Comparison of ENCODE assay signal across 25 cellular contexts in the genomic region with DNA sequence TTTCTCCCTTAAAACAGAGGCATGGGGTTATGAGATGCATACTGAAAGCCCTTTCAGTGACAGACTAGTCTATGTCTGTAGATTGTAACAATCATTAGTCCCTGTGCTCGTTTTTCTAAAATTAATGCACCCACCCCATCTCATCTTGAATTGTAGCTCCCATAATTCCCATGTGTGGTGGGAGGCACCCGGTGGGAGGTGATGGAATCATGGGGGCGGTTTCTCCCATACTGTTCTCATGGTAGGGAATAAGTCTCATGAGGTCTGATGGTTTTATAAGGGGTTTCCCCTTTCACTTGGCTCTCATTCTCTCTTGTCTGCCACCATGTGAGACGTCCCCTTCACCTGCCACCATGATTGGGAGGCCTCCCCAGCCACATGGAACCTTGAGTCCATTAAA.
A peak's percentile ranks its signal among the peaks of the same experiment; 100 is the strongest.
DNase-seq lines count a peak whose midpoint lies in the region; ATAC-seq, FAIRE-seq and TF ChIP-seq lines count a peak whose summit lies in the region.
"Had no signal": no experiment of that assay in that cellular context is flagged by ENCODE, and none has a peak within 500 bp of the region (broad histone marks: within the 10 kb centered on the region; RNA-seq: fewer than 3 reads in every experiment).

No MANE protein-coding gene starts in this region.

- TF ChIP-seq CTCF in A549 (IDR thresholded peaks at IDR 0.05) = no peak
- no peak for TF ChIP-seq CTCF in IMR-90 (conservative IDR thresholded peaks at IDR 0.05; ENCODE audit: low read depth, low read length)
- no peak for TF ChIP-seq CTCF in fibroblast of lung (conservative IDR thresholded peaks at IDR 0.05 in 1 of 2, IDR thresholded peaks at IDR 0.05 in 1 of 2; ENCODE audit: low read depth in 1 of 2, low read length in 2 of 2)
- no peak for TF ChIP-seq CTCF in osteoblast (IDR thresholded peaks at IDR 0.05; ENCODE audit: extremely low read depth, low read depth, low read length)
- no peak for TF ChIP-seq CTCF in dorsolateral prefrontal cortex (IDR thresholded peaks at IDR 0.05 in 54 of 56, conservative IDR thresholded peaks at IDR 0.05 in 2 of 56; ENCODE audit: low read depth in 1 of 56, partially characterized antibody in 56 of 56)

- dilution Hi-C loops in IMR-90 (cut with HindIII; ENCODE audit: low sequenced_read_pairs, unreplicated experiment) = no loop called here

- H3K56ac ChIP-seq in IMR-90 (ENCODE audit: extremely low read depth, insufficient read depth, low read length) (no peak overlapping the region), mesendoderm (ENCODE audit: low read length) (no peak overlapping the region)

- H4K91ac ChIP-seq in IMR-90 (ENCODE audit: insufficient read depth, low read depth, low read length) = peak overlapping the region; percentile 43

- no peak for TF ChIP-seq EP300 in A549 (IDR thresholded peaks at IDR 0.05)

- intact Hi-C loops in IMR-90 (cut with micrococcal nuclease) (no loop called here), dorsolateral prefrontal cortex (cut with DNase I) (no loop called here)

- H2BK15ac ChIP-seq in IMR-90 (ENCODE audit: low read depth, low read length) (peak overlapping the region; percentile 26; the same call in 1 of the 3 replicates), mesendoderm (replicated peaks; ENCODE audit: low read depth) (no peak overlapping the region)

- peak overlapping the region; percentile 63; the same call in 1 of the 2 replicates for H2BK20ac ChIP-seq in IMR-90 (ENCODE audit: low read depth, low read length)

- H3K27ac ChIP-seq in A549 (peak overlapping the region; percentile 53 to 70; a peak in 4 of 6 replicates), IMR-90 (ENCODE audit: insufficient read depth, low read length) (peak overlapping the region; percentile 61), fibroblast of lung (ENCODE audit: insufficient read depth, low read length) (peak overlapping the region; percentile 63), osteoblast (ENCODE audit: low read depth, low read length) (peak overlapping the region; percentile 93), mesendoderm (ENCODE audit: low read depth, low read length) (no peak overlapping the region), dorsolateral prefrontal cortex (no peak overlapping the region)
- H3K27ac ChIP-seq: BLaER1, PC-9, SJSA1 had no signal

- DNase-seq in A549 (ENCODE audit: low read depth in 1 of 2, low spot score in 1 of 2) = no peak
- no peak for DNase-seq in IMR-90
- DNase-seq in fibroblast of lung (ENCODE audit: low read depth in 2 of 2) = no peak
- no peak for DNase-seq in osteoblast (ENCODE audit: insufficient read length, low spot score, missing footprints)
- no peak for DNase-seq in mesendoderm
- no peak for DNase-seq in dorsolateral prefrontal cortex
- DNase-seq: 8988T; CD4-positive, alpha-beta T cell; COR-L47; DMS53; H9; KBM-7; NCI-H1105 treated with DMSO at 0.1 percent for 48 hours; NCI-H2029; NCI-H524 treated with DMSO at 0.1 percent for 48 hours; NCI-H774; Right ventricle myocardium superior had no signal

- TF ChIP-seq RAD21 in A549 (conservative IDR thresholded peaks at IDR 0.05 in 1 of 2, IDR thresholded peaks at IDR 0.05 in 1 of 2) (no peak), IMR-90 (IDR thresholded peaks at IDR 0.05; ENCODE audit: low read length) (no peak)

- TF ChIP-seq POLR2A in A549 (IDR thresholded peaks at IDR 0.05; ENCODE audit: low read length) (no peak), IMR-90 (IDR thresholded peaks at IDR 0.05; ENCODE audit: low read depth, low read length) (no peak)

- peak overlapping the region in 1 of 2 experiments; percentile 54; a peak in 2 of 4 replicates for H4K8ac ChIP-seq in IMR-90 (ENCODE audit: low read depth in 2 of 2, low read length in 2 of 2)
- H4K8ac ChIP-seq in mesendoderm (ENCODE audit: low read depth, low read length) = no peak overlapping the region

- ATAC-seq in A549 (no peak), IMR-90 (ENCODE audit: low read depth) (no peak), GM19467 (IDR thresholded peaks at IDR 0.05; ENCODE audit: unreplicated experiment) (no peak), GM18520 (IDR thresholded peaks at IDR 0.05; ENCODE audit: unreplicated experiment) (no peak)
- ATAC-seq: GM23338 had no signal

- H4K5ac ChIP-seq in IMR-90 (ENCODE audit: low read depth, low read length) (peak overlapping the region; percentile 64; the same call in 1 of the 2 replicates), mesendoderm (ENCODE audit: low read length) (no peak overlapping the region)

- H2BK5ac ChIP-seq in IMR-90 (ENCODE audit: low read depth, low read length, poor library complexity, severe bottlenecking) (peak overlapping the region; percentile 48), mesendoderm (ENCODE audit: low read length) (no peak overlapping the region)

- H3K9ac ChIP-seq in IMR-90 (ENCODE audit: low read depth, low read length) = no peak overlapping the region
- no peak overlapping the region for H3K9ac ChIP-seq in fibroblast of lung (ENCODE audit: insufficient read depth, low read length)
- no peak overlapping the region for H3K9ac ChIP-seq in mesendoderm (ENCODE audit: low read length)
- H3K9ac ChIP-seq: BLaER1 had no signal

- no peak overlapping the region; the same call in 1 of the 2 replicates for H3K14ac ChIP-seq in IMR-90 (replicated peaks; ENCODE audit: low read depth, low read length)

- CTCF ChIA-PET in A549 (lab: Yijun Ruan, JAX) = interaction anchor here (1.3 to 1.6 kb wide), 2 partner anchors 23 to 25 kb away, joined by 3 read pairs; no protein-coding TSS in a partner anchor
- CTCF ChIA-PET in IMR-90 (lab: Yijun Ruan, JAX) = interaction anchor here (0.5 kb wide), 1 partner anchor 43 kb away, joined by 4 read pairs; no protein-coding TSS in a partner anchor

- no peaks in the 10 kb centered on the region for H3K27me3 ChIP-seq in IMR-90 (ENCODE audit: control insufficient read depth, insufficient read depth, low read length)
- no peaks in the 10 kb centered on the region for H3K27me3 ChIP-seq in fibroblast of lung (ENCODE audit: control insufficient read depth, insufficient read depth, low read length)
- H3K27me3 ChIP-seq in osteoblast (ENCODE audit: insufficient read depth, low read length) = no peaks in the 10 kb centered on the region
- H3K27me3 ChIP-seq in mesendoderm (ENCODE audit: insufficient read depth, low read length, poor library complexity) = no peaks in the 10 kb centered on the region
- H3K27me3 ChIP-seq in dorsolateral prefrontal cortex = no peaks in the 10 kb centered on the region
- H3K27me3 ChIP-seq: BLaER1, SJSA1 had no signal

- peak overlapping the region; percentile 67; the same call in 1 of the 2 replicates for H3K18ac ChIP-seq in IMR-90 (ENCODE audit: low read depth, low read length)
- no peak overlapping the region for H3K18ac ChIP-seq in mesendoderm (ENCODE audit: low read length)

- H3K79me2 ChIP-seq in fibroblast of lung (ENCODE audit: control insufficient read depth, insufficient read depth, low read length) (no peaks in the 10 kb centered on the region), osteoblast (ENCODE audit: insufficient read depth, low read length) (no peaks in the 10 kb centered on the region), mesendoderm (ENCODE audit: control insufficient read depth, insufficient read depth, low read length) (no peaks in the 10 kb centered on the region)

- H3K4ac ChIP-seq in IMR-90 (ENCODE audit: low read depth, low read length) (peak overlapping the region; percentile 55; the same call in 1 of the 2 replicates), mesendoderm (ENCODE audit: low read depth, low read length) (no peak overlapping the region)

- peak overlapping the region; percentile 66 for H2BK120ac ChIP-seq in IMR-90 (ENCODE audit: low read depth, low read length)
- no peak overlapping the region for H2BK120ac ChIP-seq in mesendoderm (ENCODE audit: low read depth, low read length)

- H3K4me3 ChIP-seq in A549 (no peak overlapping the region), IMR-90 (ENCODE audit: insufficient read depth, low read depth, low read length) (no peak overlapping the region), fibroblast of lung (replicated peaks in 1 of 4; ENCODE audit: control extremely low read depth in 1 of 4, insufficient read depth in 1 of 4, low read depth in 3 of 4, low read length in 4 of 4) (no peak overlapping the region), osteoblast (ENCODE audit: insufficient read depth, low read length) (no peak overlapping the region), mesendoderm (ENCODE audit: low read length) (no peak overlapping the region), dorsolateral prefrontal cortex (no peak overlapping the region)
- H3K4me3 ChIP-seq: BLaER1, GM23338, PC-9, SJSA1 had no signal

- H3K9me1 ChIP-seq in IMR-90 (ENCODE audit: insufficient read depth, low read length) = no peaks in the 10 kb centered on the region

- 78% methylated on average over 4 of the region's 4 CpGs for WGBS in A549 (ENCODE audit: missing lambda C conversion rate)
- no CpG with 5 or more reads among the region's 4 CpGs for WGBS in IMR-90 (ENCODE audit: extremely low coverage in 2 of 2, insufficient read length in 1 of 2), 2 experiments
- no CpG with 5 or more reads among the region's 4 CpGs for WGBS in mesendoderm (ENCODE audit: extremely low coverage, insufficient coverage, low lambda C conversion rate)

- no peaks in the 10 kb centered on the region for H4K20me1 ChIP-seq in IMR-90 (ENCODE audit: insufficient read depth, low read length)
- no peaks in the 10 kb centered on the region for H4K20me1 ChIP-seq in fibroblast of lung (ENCODE audit: control insufficient read depth, extremely low read depth, insufficient read depth, low read length)
- H4K20me1 ChIP-seq in osteoblast (ENCODE audit: insufficient read depth, low read length) = no peaks in the 10 kb centered on the region
- H4K20me1 ChIP-seq: BLaER1 had no signal

- H2AK5ac ChIP-seq in IMR-90 (ENCODE audit: low read depth, low read length) = 0 out of 2 replicates have a peak overlapping the region, but pooled peaks have one; percentile 3
- H2AK5ac ChIP-seq in mesendoderm (ENCODE audit: low read length) = no peak overlapping the region

- in situ Hi-C loops in IMR-90 (cut with MboI; ENCODE audit: low sequenced_read_pairs) = no loop called here

- H3K9me3 ChIP-seq in A549 (peaks cover 5% of the 10 kb centered on the region; the same call in 1 of the 3 replicates), IMR-90 (ENCODE audit: control insufficient read depth, insufficient read depth, low read length) (peaks cover 3% of the 10 kb centered on the region; the same call in 1 of the 2 replicates), fibroblast of lung (ENCODE audit: control insufficient read depth, insufficient read depth, low read depth, low read length) (no peaks in the 10 kb centered on the region), osteoblast (ENCODE audit: low read depth, low read length) (no peaks in the 10 kb centered on the region)
- H3K9me3 ChIP-seq: SJSA1 had no signal

- no peak overlapping the region for H3K23ac ChIP-seq in IMR-90 (ENCODE audit: low read depth, low read length)
- no peak overlapping the region for H3K23ac ChIP-seq in mesendoderm (ENCODE audit: low read length)

- H3K79me1 ChIP-seq in IMR-90 (ENCODE audit: low read depth in 1 of 2, low read length in 2 of 2) = no peaks in the 10 kb centered on the region
- no peaks in the 10 kb centered on the region for H3K79me1 ChIP-seq in mesendoderm (ENCODE audit: low read length)

- peak overlapping the region; percentile 47 for H2AFZ ChIP-seq in IMR-90 (replicated peaks; ENCODE audit: low read length, poor library complexity)
- H2AFZ ChIP-seq in fibroblast of lung (ENCODE audit: low read length) = no peak overlapping the region
- H2AFZ ChIP-seq in osteoblast (ENCODE audit: low read length) = no peak overlapping the region
- H2AFZ ChIP-seq: GM23338, PC-9 had no signal

- no peak overlapping the region for H2AK9ac ChIP-seq in IMR-90 (replicated peaks; ENCODE audit: low read depth, low read length, poor library complexity)

- FAIRE-seq in A549 (lab: Jason Lieb, UNC) = no peak
- FAIRE-seq: GM18507, HTR-8/SVneo had no signal

- H3K36me3 ChIP-seq in IMR-90 (ENCODE audit: control insufficient read depth, insufficient read depth, low read length) (no peaks in the 10 kb centered on the region), fibroblast of lung (ENCODE audit: control insufficient read depth, insufficient read depth, low read length) (no peaks in the 10 kb centered on the region), osteoblast (ENCODE audit: insufficient read depth, low read length) (no peaks in the 10 kb centered on the region), mesendoderm (ENCODE audit: control insufficient read depth, insufficient read depth, low read length) (no peaks in the 10 kb centered on the region)
- H3K36me3 ChIP-seq: BLaER1, SJSA1 had no signal

- no TSS peak for BruUV-seq in IMR-90 (replicated peaks; lab: Mats Ljungman, UMichigan)

- H3K4me2 ChIP-seq in A549 (no peak overlapping the region), IMR-90 (ENCODE audit: low read depth, low read length) (no peak overlapping the region), fibroblast of lung (ENCODE audit: extremely low read depth, insufficient read depth, low read length) (no peak overlapping the region), osteoblast (ENCODE audit: insufficient read depth, low read length) (peak overlapping the region; percentile 8), mesendoderm (ENCODE audit: low read length) (no peak overlapping the region)
- H3K4me2 ChIP-seq: BLaER1, GM23338, PC-9 had no signal

- POLR2A ChIA-PET in A549 (lab: Yijun Ruan, JAX) (no interaction called here), IMR-90 (lab: Charles Lee; ENCODE audit: unreplicated experiment) (no interaction called here)

- H3K4me1 ChIP-seq in A549 = peaks cover 27% of the 10 kb centered on the region
- H3K4me1 ChIP-seq in IMR-90 (ENCODE audit: control insufficient read depth, insufficient read depth, low read length) = peaks cover 15% of the 10 kb centered on the region
- peaks cover 13% of the 10 kb centered on the region for H3K4me1 ChIP-seq in fibroblast of lung (ENCODE audit: control insufficient read depth, extremely low read depth, insufficient read depth, low read length)
- peaks cover 31% of the 10 kb centered on the region for H3K4me1 ChIP-seq in osteoblast (ENCODE audit: insufficient read depth, low read length)
- H3K4me1 ChIP-seq in mesendoderm (ENCODE audit: control insufficient read depth, low read depth, low read length) = no peaks in the 10 kb centered on the region
- H3K4me1 ChIP-seq: SJSA1 had no signal

Comparison
In these comparisons a context has a peak if more than half of its experiments do, and no peak if none do; other contexts are left out.
1. H3K27ac ChIP-seq: peak in A549 (2 of 2), IMR-90 (single experiment), fibroblast of lung (single experiment) and osteoblast (single experiment); none in mesendoderm (single experiment) and dorsolateral prefrontal cortex (0 of 59).